ENCODE assay signal across 1 cellular context in the genomic region with DNA sequence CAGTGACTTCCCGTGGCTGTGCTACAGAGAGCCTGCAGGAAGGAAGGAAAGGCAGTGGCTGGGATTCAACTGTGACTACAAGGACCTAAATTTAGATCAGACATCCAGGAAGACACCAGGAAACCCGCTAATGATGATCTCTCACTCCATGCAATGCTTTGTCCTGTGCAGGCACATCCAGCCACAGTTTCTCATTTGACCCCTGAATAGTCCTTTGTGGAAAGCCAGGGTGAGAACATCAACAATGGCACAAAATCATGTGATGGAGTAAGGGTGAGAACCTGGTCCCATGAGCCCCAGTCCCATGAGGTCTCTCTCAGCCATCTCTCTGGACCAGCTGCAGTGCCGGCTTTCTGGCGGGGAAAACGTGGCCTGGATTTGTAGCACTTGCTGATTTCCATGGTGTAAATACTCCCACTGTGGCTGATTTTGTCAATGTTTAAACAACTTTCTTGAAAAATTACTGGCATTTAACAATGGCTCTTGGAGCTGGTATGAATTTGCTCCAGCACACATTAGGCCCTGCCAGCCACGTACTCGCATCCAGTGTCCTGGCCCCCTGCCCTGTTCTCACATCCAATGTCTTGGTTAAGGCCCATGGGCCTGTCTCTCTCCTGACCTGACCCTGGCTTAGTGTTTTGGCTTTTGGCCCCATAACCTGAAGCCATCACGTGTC.
A peak's percentile ranks its signal among the peaks of the same experiment; 100 is the strongest.
TF ChIP-seq lines count a peak whose summit lies in the region.

No MANE protein-coding gene starts in this region.

TF ChIP-seq in endothelial cell of umbilical vein, 7 proteins besides CTCF, POLR2A, EP300 and RAD21:
- peak; percentile 48 for TF ChIP-seq FOS (IDR thresholded peaks at IDR 0.05; ENCODE audit: borderline replicate concordance, insufficient read depth, low read length)
- TF ChIP-seq, protein P1, sequence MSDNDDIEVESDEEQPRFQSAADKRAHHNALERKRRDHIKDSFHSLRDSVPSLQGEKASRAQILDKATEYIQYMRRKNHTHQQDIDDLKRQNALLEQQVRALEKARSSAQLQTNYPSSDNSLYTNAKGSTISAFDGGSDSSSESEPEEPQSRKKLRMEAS (IDR thresholded peaks at IDR 0.05; ENCODE audit: insufficient read depth, insufficient read length), result peak; percentile 45
- peak; percentile 29 for TF ChIP-seq POLR2AphosphoS5 (IDR thresholded peaks at IDR 0.05; ENCODE audit: insufficient read depth, low read depth, low read length)
- no peak for TF ChIP-seq EZH2 (IDR thresholded peaks at IDR 0.05; ENCODE audit: borderline replicate concordance, low read depth, low read length, severe bottlenecking)
- peak; percentile 60 for TF ChIP-seq JUN (IDR thresholded peaks at IDR 0.05; ENCODE audit: borderline replicate concordance, insufficient read depth, insufficient read length, low read depth)
- TF ChIP-seq GATA2 (IDR thresholded peaks at IDR 0.05; ENCODE audit: insufficient read depth, insufficient read length, low read depth, low read length), result no peak
- no peak for TF ChIP-seq MYC (IDR thresholded peaks at IDR 0.05; ENCODE audit: low read depth, low read length)
TF ChIP-seq in endothelial cell of umbilical vein: peak in this region for 4.
